ENCODE assay signal across 11 cellular contexts in genomic region chr22:42901790-42902508, GRCh38. TPM values are rescaled to one million over a fixed set of nuclear protein-coding genes. Genes with fewer than 3 reads are reported as not detected.
DNase-seq lines count a peak whose midpoint lies in the region; ATAC-seq, FAIRE-seq and TF ChIP-seq lines count a peak whose summit lies in the region.
"Had no signal": no experiment of that assay in that cellular context is flagged by ENCODE, and none has a peak within 500 bp of the region (broad histone marks: within the 10 kb centered on the region; RNA-seq: fewer than 3 reads in every experiment).

No MANE protein-coding gene starts in this region.

- POLR2A ChIA-PET in Caco-2 (lab: Charles Lee), result no interaction called here

- no peaks in the 10 kb centered on the region for H3F3A ChIP-seq in Loucy (ENCODE audit: low read depth)

- H3K4me1 ChIP-seq in Caco-2 (no peaks in the 10 kb centered on the region), Loucy (ENCODE audit: insufficient read depth, low read length, poor library complexity, severe bottlenecking) (no peaks in the 10 kb centered on the region), HAP-1 (no peaks in the 10 kb centered on the region)

- H3K9me2 ChIP-seq in Loucy (replicated peaks; ENCODE audit: low read depth, low read length), result no peaks in the 10 kb centered on the region

- peaks cover 39% of the 10 kb centered on the region; the same call in 1 of the 2 replicates for H3K79me2 ChIP-seq in Loucy (ENCODE audit: insufficient read depth, low read length)

- in situ Hi-C loops in HAP-1 (cut with MboI; ENCODE audit: low sequenced_read_pairs), result no loop called here

- no peak overlapping the region for H3K4me3 Mint-ChIP-seq in Caco-2 (ENCODE audit: unreplicated experiment)
- H3K4me3 Mint-ChIP-seq: activated CD4-positive, alpha-beta T cell treated with anti-CD3 and anti-CD28 coated beads, Interleukin-2, amount 10 ng/mL, durations not matched to agents 24 days and 14 days had no signal

- ATAC-seq in activated CD4-positive, CD25-positive, alpha-beta regulatory T cell treated with anti-CD3 and anti-CD28 coated beads, Interleukin-2, amount 50 U/mL, for 24 hours, result no peak

- no peak overlapping the region for H3K9ac ChIP-seq in Loucy (ENCODE audit: low read depth, low read length, poor library complexity, severe bottlenecking)

- no peaks in the 10 kb centered on the region for H3K27me3 Mint-ChIP-seq in Caco-2 (ENCODE audit: insufficient read depth, unreplicated experiment)
- H3K27me3 Mint-ChIP-seq: activated CD4-positive, alpha-beta T cell treated with anti-CD3 and anti-CD28 coated beads, Interleukin-2, amount 10 ng/mL, durations not matched to agents 24 days and 14 days had no signal

- H3K4me1 Mint-ChIP-seq in Caco-2 (ENCODE audit: low read depth, unreplicated experiment), result peaks cover 13% of the 10 kb centered on the region

- H3K27me3 ChIP-seq in Caco-2 (replicated peaks; ENCODE audit: control insufficient read depth, insufficient read depth, low read length), result no peaks in the 10 kb centered on the region
- no peaks in the 10 kb centered on the region for H3K27me3 ChIP-seq in Loucy (ENCODE audit: insufficient read depth, low read length, poor library complexity, severe bottlenecking)
- H3K27me3 ChIP-seq in bronchial epithelial cell (ENCODE audit: control insufficient read depth, insufficient read depth, low read length), result no peaks in the 10 kb centered on the region
- no peaks in the 10 kb centered on the region for H3K27me3 ChIP-seq in HAP-1 (ENCODE audit: low read depth)

- no peaks in the 10 kb centered on the region for H4K20me1 ChIP-seq in Loucy (ENCODE audit: insufficient read depth, low read length, poor library complexity, severe bottlenecking)

- H2AFZ ChIP-seq in Loucy (ENCODE audit: low read length), result no peak overlapping the region

- DNase-seq in Caco-2 (no peak), bronchial epithelial cell (ENCODE audit: low read depth) (no peak), myocyte (ENCODE audit: low read depth) (peak; percentile 85), NCI-H510A (lab: John Stamatoyannopoulos, UW) (no peak), HuH-7 (ENCODE audit: low spot score) (no peak), HAP-1 (ENCODE audit: low spot score in 2 of 2) (no peak)
- DNase-seq: activated CD4-positive, alpha-beta T cell treated with anti-CD3 and anti-CD28 coated beads, Interleukin-2, amount 10 ng/mL, durations not matched to agents 24 days and 14 days; OCI-M1 had no signal

- H3K9me3 ChIP-seq in Caco-2 (no peaks in the 10 kb centered on the region), Loucy (ENCODE audit: insufficient read depth, low read depth, low read length) (no peaks in the 10 kb centered on the region), HAP-1 (no peaks in the 10 kb centered on the region)

- H3K4me2 ChIP-seq in Loucy (ENCODE audit: low read depth, low read length, poor library complexity, severe bottlenecking), result no peak overlapping the region

- FAIRE-seq in bronchial epithelial cell (lab: Jason Lieb, UNC), result no peak
- FAIRE-seq: G401.6 had no signal

- intact Hi-C loops in Caco-2 (cut with micrococcal nuclease; ENCODE audit: unreplicated experiment), result no loop called here

- TF ChIP-seq CTCF in Caco-2 (IDR thresholded peaks at IDR 0.05; ENCODE audit: insufficient read depth in 1 of 2, low read depth in 1 of 2, low read length in 1 of 2, severe bottlenecking in 1 of 2, unreplicated experiment in 1 of 2), result peak; percentile 23 to 28
- peak; percentile 46 for TF ChIP-seq CTCF in Loucy (conservative IDR thresholded peaks at IDR 0.05; ENCODE audit: low read length)
- peak; percentile 39 for TF ChIP-seq CTCF in bronchial epithelial cell (IDR thresholded peaks at IDR 0.05; ENCODE audit: insufficient read depth, low read length, severe bottlenecking)

- H3K4me3 ChIP-seq in Caco-2 (ENCODE audit: low read depth, low read length), result no peak overlapping the region
- no peak overlapping the region for H3K4me3 ChIP-seq in Loucy (ENCODE audit: low read length, poor library complexity, severe bottlenecking)
- no peak overlapping the region for H3K4me3 ChIP-seq in bronchial epithelial cell (ENCODE audit: low read depth, low read length)
- no peak overlapping the region for H3K4me3 ChIP-seq in HAP-1

- H3K9me3 Mint-ChIP-seq in Caco-2 (ENCODE audit: unreplicated experiment), result no peaks in the 10 kb centered on the region
- H3K9me3 Mint-ChIP-seq: activated CD4-positive, alpha-beta T cell treated with anti-CD3 and anti-CD28 coated beads, Interleukin-2, amount 10 ng/mL, durations not matched to agents 24 days and 14 days had no signal

- no TSS peak for BruUV-seq in Caco-2 (replicated peaks; lab: Mats Ljungman, UMichigan)

- no peak overlapping the region for H3K27ac Mint-ChIP-seq in Caco-2 (ENCODE audit: unreplicated experiment)
- H3K27ac Mint-ChIP-seq: activated CD4-positive, alpha-beta T cell treated with anti-CD3 and anti-CD28 coated beads, Interleukin-2, amount 10 ng/mL, durations not matched to agents 24 days and 14 days had no signal

- H3K36me3 Mint-ChIP-seq in Caco-2 (ENCODE audit: insufficient read depth, unreplicated experiment), result peaks cover 96% of the 10 kb centered on the region

- H3K36me3 ChIP-seq in Caco-2 (ENCODE audit: control insufficient read depth, insufficient read depth, low read length) (no peaks in the 10 kb centered on the region; the same call in none of the 2 replicates), Loucy (ENCODE audit: insufficient read depth, low read length) (peaks cover 17% of the 10 kb centered on the region; the same call in 1 of the 2 replicates), bronchial epithelial cell (ENCODE audit: control insufficient read depth, insufficient read depth, low read length) (peaks cover 11% of the 10 kb centered on the region), HAP-1 (replicated peaks) (no peaks in the 10 kb centered on the region)

- CTCF ChIA-PET in Caco-2 (lab: Charles Lee), result no interaction called here

RNA-seq across cellular contexts. Expression of gene ARFGAP3, which starts 44.9 kb away (rescaled TPM):
- total RNA-seq in Caco-2 (2022), result 32.1 and 37.4 TPM in 2 replicates
- 76.7 and 87.7 TPM in 2 replicates for total RNA-seq in bronchial epithelial cell
- total RNA-seq in myocyte, result 62.0 and 78.2 TPM in 2 replicates
- polyA plus RNA-seq in myocyte (2012), result 43.8 TPM
